ENCODE assay signal across 8 cellular contexts in the genomic region with DNA sequence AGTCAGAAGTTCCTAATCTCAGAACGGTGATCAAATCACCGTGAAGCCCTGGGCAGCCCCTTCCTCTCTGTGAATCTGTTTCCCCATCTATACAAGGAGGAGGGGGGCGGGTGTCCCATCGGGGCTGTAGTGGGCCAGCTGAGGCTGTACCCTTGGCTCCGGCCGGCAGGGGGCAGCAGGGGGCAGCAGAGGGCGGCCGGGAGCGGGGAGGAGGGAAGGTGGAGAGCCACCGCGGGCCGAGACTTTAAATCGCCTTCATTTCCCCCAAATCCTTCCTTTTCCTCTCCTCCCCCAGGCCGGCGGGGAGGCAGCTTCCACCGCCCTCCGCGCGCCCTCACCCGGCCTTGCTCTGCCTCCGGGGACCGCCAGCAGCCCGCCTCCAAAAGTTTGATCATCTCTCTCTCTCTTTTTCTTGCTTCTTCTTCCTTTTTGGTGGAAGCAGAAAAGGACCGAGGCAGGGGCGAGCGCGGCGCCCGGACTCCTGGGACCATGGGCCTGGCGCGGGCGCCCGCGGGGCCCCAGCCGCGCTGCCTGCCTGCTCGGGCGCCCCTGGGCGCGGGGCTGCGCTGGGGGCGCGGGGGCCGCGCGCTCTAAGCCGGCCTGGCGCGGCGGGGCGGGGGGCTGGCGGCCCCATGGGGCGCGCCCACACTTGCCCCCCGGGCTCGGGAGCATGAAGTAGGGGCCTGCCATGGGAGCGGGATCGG. TPM values are rescaled to one million over a fixed set of nuclear protein-coding genes. Genes with fewer than 3 reads are reported as not detected.
A peak's percentile ranks its signal among the peaks of the same experiment; 100 is the strongest.
DNase-seq lines count a peak whose midpoint lies in the region; ATAC-seq, FAIRE-seq and TF ChIP-seq lines count a peak whose summit lies in the region.

TSS of gene COL27A1 (plus strand) at position 275 of the 704 bp plus-strand sequence. CDS start at position 689, 414 bp downstream.

- peak; percentile 74 for TF ChIP-seq CTCF in GM12872 (IDR thresholded peaks at IDR 0.05; ENCODE audit: insufficient read depth, low read depth, low read length)
- TF ChIP-seq CTCF in keratinocyte (optimal IDR thresholded peaks at IDR 0.05 in 1 of 3, IDR thresholded peaks at IDR 0.05 in 1 of 3, conservative IDR thresholded peaks at IDR 0.05 in 1 of 3; ENCODE audit: extremely low read depth in 1 of 3, insufficient read depth in 2 of 3, low read length in 3 of 3): peak in 1 of 3 experiments; percentile 91

- peak within 1 kb of the TSS; percentile 86 for H3K9ac ChIP-seq in keratinocyte (ENCODE audit: control insufficient read depth, extremely low read depth, insufficient read depth, low read length)

- peak within 1 kb of the TSS; percentile 93 for H3K4me2 ChIP-seq in keratinocyte (ENCODE audit: control insufficient read depth, extremely low read depth, insufficient read depth, low read depth, low read length)

- dilution Hi-C loops in keratinocyte (cut with MboI; ENCODE audit: extremely low pct_ligation_motif_present, low sequenced_read_pairs): no loop called here

- H3K4me1 ChIP-seq in keratinocyte (ENCODE audit: control insufficient read depth, extremely low read depth, insufficient read depth, low read length): peaks cover 25% of the 10 kb centered on the region

- peak within 1 kb of the TSS; percentile 79 for H3K27ac ChIP-seq in keratinocyte (ENCODE audit: control insufficient read depth, insufficient read depth, low read length)

- DNase-seq in NCI-H2171 (lab: John Stamatoyannopoulos, UW): peak; percentile 69
- DNase-seq in activated CD4-positive, alpha-beta T cell treated with anti-CD3 and anti-CD28 coated beads for 1 hour: peak; percentile 67
- peak; percentile 80 for DNase-seq in cerebellar cortex (ENCODE audit: low spot score)
- no peak for DNase-seq in keratinocyte (ENCODE audit: low read depth, low spot score)
- DNase-seq in stimulated activated CD4-positive, alpha-beta T cell treated with anti-CD3 and anti-CD28 coated beads, Interleukin-12 subunit alpha, Interleukin-12 subunit beta, amount 100 ng/mL, for 4 hours: peak; percentile 85
- no peak for DNase-seq in NCI-H187 treated with DMSO at 0.1 percent for 48 hours (lab: John Stamatoyannopoulos, UW)

- H4K20me1 ChIP-seq in keratinocyte (ENCODE audit: control insufficient read depth, extremely low read depth, insufficient read depth, low read length): peaks cover 2% of the 10 kb centered on the region

- H3K79me2 ChIP-seq in keratinocyte (ENCODE audit: control insufficient read depth, insufficient read depth, low read length): peaks cover 33% of the 10 kb centered on the region

- H3K9me1 ChIP-seq in keratinocyte (ENCODE audit: control insufficient read depth, extremely low read depth, insufficient read depth, low read length): peaks cover 3% of the 10 kb centered on the region

- ATAC-seq in HG02763 (IDR thresholded peaks at IDR 0.05; ENCODE audit: unreplicated experiment): peak; percentile 92

- H3K4me3 ChIP-seq in keratinocyte (ENCODE audit: control insufficient read depth in 2 of 3, extremely low read depth in 1 of 3, insufficient read depth in 2 of 3, low read depth in 1 of 3, low read length in 3 of 3): peak within 1 kb of the TSS; percentile 59 to 85 (median 79)

- H3K27me3 ChIP-seq in keratinocyte (ENCODE audit: control insufficient read depth, extremely low read depth, insufficient read depth, low read length): peaks cover 22% of the 10 kb centered on the region

- H3K9me3 ChIP-seq in keratinocyte (ENCODE audit: control insufficient read depth, low read depth, low read length): no peaks in the 10 kb centered on the region

- FAIRE-seq in keratinocyte (lab: Jason Lieb, UNC): no peak

- no peaks in the 10 kb centered on the region for H3K36me3 ChIP-seq in keratinocyte (ENCODE audit: control insufficient read depth in 2 of 2, extremely low read depth in 1 of 2, insufficient read depth in 2 of 2, low read length in 2 of 2)

- peak within 1 kb of the TSS; percentile 66 for H2AFZ ChIP-seq in keratinocyte (ENCODE audit: control insufficient read depth, low read length)

RNA-seq across cellular contexts. Expression of gene COL27A1, which starts in this region (rescaled TPM):
- polyA plus RNA-seq in keratinocyte: 10.1 to 24.1 TPM (median 14.0 TPM) in 3 replicates
- polyA plus RNA-seq in keratinocyte (2011; ENCODE audit: low read depth): 4.0 TPM
- polyA plus RNA-seq in keratinocyte (2011; cell fraction: cytosol; rRNA removed): 3.2 and 6.3 TPM in 2 replicates
- polyA plus RNA-seq in keratinocyte (2011; cell fraction: nucleus; rRNA removed): 74.7 and 104 TPM in 2 replicates
- polyA plus RNA-seq in keratinocyte (2012; ENCODE audit: low replicate concordance): 7.7 and 9.2 TPM in 2 replicates
- 21.0 to 31.0 TPM (median 23.4 TPM) in 3 replicates for polyA minus RNA-seq in keratinocyte
- polyA minus RNA-seq in keratinocyte (2011; cell fraction: cytosol; rRNA and poly(A)+ RNA removed): 6.7 TPM
- polyA minus RNA-seq in keratinocyte (2011; cell fraction: nucleus; rRNA and poly(A)+ RNA removed): 37.9 and 45.1 TPM in 2 replicates

Comparison
In these comparisons a context has a peak if more than half of its experiments do, and no peak if none do; other contexts are left out.
1. DNase-seq: peak in NCI-H2171 (single experiment), activated CD4-positive, alpha-beta T cell treated with anti-CD3 and anti-CD28 coated beads for 1 hour (single experiment), cerebellar cortex (single experiment) and stimulated activated CD4-positive, alpha-beta T cell treated with anti-CD3 and anti-CD28 coated beads, Interleukin-12 subunit alpha, Interleukin-12 subunit beta, amount 100 ng/mL, for 4 hours (single experiment); none in keratinocyte (single experiment) and NCI-H187 treated with DMSO at 0.1 percent for 48 hours (single experiment).